Comparison of ENCODE assay signal across 26 cellular contexts in the genomic region with DNA sequence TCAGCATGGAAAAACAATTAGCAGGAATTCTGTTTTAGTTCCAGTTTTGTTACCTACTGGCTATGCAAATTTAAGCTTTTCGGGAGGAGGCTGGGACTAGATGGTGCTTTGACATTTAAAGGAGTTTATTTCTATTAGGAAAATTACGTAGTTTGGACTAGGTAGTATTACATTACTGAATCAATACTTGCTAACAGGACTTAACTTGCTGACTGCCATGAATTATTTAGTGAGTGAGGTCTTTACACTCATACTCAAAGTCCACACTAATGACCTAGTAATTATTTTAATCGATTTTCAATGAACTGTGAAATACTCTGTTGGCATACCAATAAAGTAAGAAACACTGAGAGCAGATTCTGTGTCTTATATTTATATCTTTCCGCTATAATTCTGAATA. TPM values are rescaled to one million over a fixed set of nuclear protein-coding genes. Genes with fewer than 3 reads are reported as not detected.
"Had no signal": no experiment of that assay in that cellular context is flagged by ENCODE, and none has a peak within 500 bp of the region (broad histone marks: within the 10 kb centered on the region; RNA-seq: fewer than 3 reads in every experiment).

No MANE protein-coding gene starts in this region.

- ATAC-seq: activated CD4-positive, CD25-positive, alpha-beta regulatory T cell treated with anti-CD3 and anti-CD28 coated beads, Interleukin-2, amount 50 U/mL, for 24 hours; activated CD8-positive, alpha-beta T cell treated with anti-CD3 and anti-CD28 coated beads for 36 hours; activated T-cell treated with anti-CD3 and anti-CD28 coated beads, Interleukin-2, amount 50 U/mL, for 72 hours; K562 had no signal

- H3K4me3 Mint-ChIP-seq: activated CD8-positive, alpha-beta T cell treated with anti-CD3 and anti-CD28 coated beads for 36 hours; activated naive CD4-positive, alpha-beta T cell treated with anti-CD3 and anti-CD28 coated beads, Interleukin-2, amount 10 ng/mL, durations not matched to agents 7 days and 5 days; activated naive CD8-positive, alpha-beta T cell treated with anti-CD3 and anti-CD28 coated beads for 36 hours; activated T-cell treated with anti-CD3 and anti-CD28 coated beads, Interleukin-2, amount 50 U/mL, for 72 hours had no signal

- H3K4me1 ChIP-seq: Peyer's patch, SJCRH30 had no signal

- H3K4me3 ChIP-seq: K562, Peyer's patch, SJCRH30 had no signal

- H3K27ac Mint-ChIP-seq: activated CD8-positive, alpha-beta T cell treated with anti-CD3 and anti-CD28 coated beads for 36 hours; activated naive CD4-positive, alpha-beta T cell treated with anti-CD3 and anti-CD28 coated beads, Interleukin-2, amount 10 ng/mL, durations not matched to agents 7 days and 5 days; activated naive CD8-positive, alpha-beta T cell treated with anti-CD3 and anti-CD28 coated beads for 36 hours; activated T-cell treated with anti-CD3 and anti-CD28 coated beads, Interleukin-2, amount 50 U/mL, for 72 hours; activated T-helper 2 cell treated with anti-CD3 and anti-CD28 coated beads, Interferon-gamma antibody, Interleukin-2, Interleukin-4, amounts not matched to agents 10 μg/mL and 5 μg/mL and 100 μg/mL, durations not matched to agents 14 hours and 24 hours and 36 hours had no signal

- H3K9ac ChIP-seq: SK-N-SH had no signal

- H3K9me3 Mint-ChIP-seq: activated CD8-positive, alpha-beta T cell treated with anti-CD3 and anti-CD28 coated beads for 36 hours had no signal

- H3K9me3 ChIP-seq: Peyer's patch, SJCRH30, SK-N-SH had no signal

- FAIRE-seq: K562 had no signal

- H3K27ac ChIP-seq: Peyer's patch, RWPE1, SJCRH30, WERI-Rb-1 had no signal

- DNase-seq: activated CD4-positive, alpha-beta T cell treated with anti-CD3 and anti-CD28 coated beads for 4 hours; activated CD8-positive, alpha-beta memory T cell treated with anti-CD3 and anti-CD28 coated beads, Interleukin-2, amount 50 U/mL, for 4 hours; activated CD8-positive, alpha-beta T cell treated with anti-CD3 and anti-CD28 coated beads for 36 hours; activated gamma-delta T cell treated with Interleukin-2 at 50 U/mL for 16 hours; activated naive CD4-positive, alpha-beta T cell treated with anti-CD3 and anti-CD28 coated beads, Interleukin-2, amount 10 ng/mL, durations not matched to agents 7 days and 5 days; activated naive CD8-positive, alpha-beta T cell treated with anti-CD3 and anti-CD28 coated beads for 36 hours; activated T-cell treated with anti-CD3 and anti-CD28 coated beads, Interleukin-2, amount 50 U/mL, for 72 hours; cerebellar nuclear complex; Karpas-422; NCI-H1694 treated with DMSO at 0.1 percent for 48 hours; NCI-H2029 treated with DMSO at 0.1 percent for 48 hours; NCI-H345; NCI-H510A; NCI-H82; Peyer's patch; Right ventricle myocardium superior; SJCRH30; SK-N-SH; T-helper 1 cell; WERI-Rb-1 had no signal

- H3K27me3 ChIP-seq: Peyer's patch, SJCRH30 had no signal

- H3K36me3 ChIP-seq: Peyer's patch, SJCRH30, WERI-Rb-1 had no signal

- H3K27me3 Mint-ChIP-seq: activated CD8-positive, alpha-beta T cell treated with anti-CD3 and anti-CD28 coated beads for 36 hours; activated naive CD4-positive, alpha-beta T cell treated with anti-CD3 and anti-CD28 coated beads, Interleukin-2, amount 10 ng/mL, durations not matched to agents 7 days and 5 days; activated naive CD8-positive, alpha-beta T cell treated with anti-CD3 and anti-CD28 coated beads for 36 hours had no signal

- H3K4me2 ChIP-seq: SK-N-SH had no signal

- H3K4me1 Mint-ChIP-seq: activated naive CD4-positive, alpha-beta T cell treated with anti-CD3 and anti-CD28 coated beads, Interleukin-2, amount 10 ng/mL, durations not matched to agents 7 days and 5 days; activated naive CD8-positive, alpha-beta T cell treated with anti-CD3 and anti-CD28 coated beads for 36 hours had no signal

- H3K36me3 Mint-ChIP-seq: activated naive CD4-positive, alpha-beta T cell treated with anti-CD3 and anti-CD28 coated beads, Interleukin-2, amount 10 ng/mL, durations not matched to agents 7 days and 5 days; activated naive CD8-positive, alpha-beta T cell treated with anti-CD3 and anti-CD28 coated beads for 36 hours had no signal

RNA-seq across cellular contexts. Expression of gene CHST9, which starts 55.1 kb away (rescaled TPM):
- total RNA-seq: activated CD8-positive, alpha-beta T cell treated with anti-CD3 and anti-CD28 coated beads for 36 hours; activated naive CD8-positive, alpha-beta T cell treated with anti-CD3 and anti-CD28 coated beads for 36 hours; activated T-cell treated with anti-CD3 and anti-CD28 coated beads, Interleukin-2, amount 50 U/mL, for 72 hours; activated T-helper 2 cell treated with anti-CD3 and anti-CD28 coated beads, Interferon-gamma antibody, Interleukin-2, Interleukin-4, amounts not matched to agents 10 μg/mL and 5 μg/mL and 100 μg/mL, durations not matched to agents 14 hours and 24 hours and 36 hours; cardiac septum; K562; T-helper 2 cell treated with Interferon-gamma antibody and Interleukin-4, amounts not matched to agents 100 ng/mL and 5 ng/mL, for 36 hours had no signal
- polyA plus RNA-seq: K562, SK-N-SH had no signal
